1 cellular context compared by ENCODE assay signal in genomic region chr19:10553087-10553667, GRCh38.
TF ChIP-seq lines count a peak whose summit lies in the region.

No MANE protein-coding gene starts in this region.

TF ChIP-seq in GM12878, 131 proteins besides CTCF, POLR2A, EP300 and RAD21:
- TF ChIP-seq IRF5 (IDR thresholded peaks at IDR 0.05; ENCODE audit: borderline replicate concordance) = no peak
- no peak for TF ChIP-seq ZBTB4 (CRISPR knock-in tag; IDR thresholded peaks at IDR 0.05)
- no peak for TF ChIP-seq GABPA (IDR thresholded peaks at IDR 0.05; ENCODE audit: low read depth)
- no peak for TF ChIP-seq EZH2 (IDR thresholded peaks at IDR 0.05; ENCODE audit: borderline replicate concordance, control insufficient read depth, low read depth, low read length)
- no peak for TF ChIP-seq ZNF622 (IDR thresholded peaks at IDR 0.05)
- TF ChIP-seq ATF3 (IDR thresholded peaks at IDR 0.05; ENCODE audit: borderline replicate concordance, extremely low read depth, low read depth, low read length) = no peak
- no peak for TF ChIP-seq CEBPB (IDR thresholded peaks at IDR 0.05; ENCODE audit: borderline replicate concordance in 1 of 2, low read depth in 2 of 2, low read length in 2 of 2)
- TF ChIP-seq FOXM1 (IDR thresholded peaks at IDR 0.05; ENCODE audit: low read depth, low read length) = no peak
- no peak for TF ChIP-seq HDGF (IDR thresholded peaks at IDR 0.05)
